In the genomic region with DNA sequence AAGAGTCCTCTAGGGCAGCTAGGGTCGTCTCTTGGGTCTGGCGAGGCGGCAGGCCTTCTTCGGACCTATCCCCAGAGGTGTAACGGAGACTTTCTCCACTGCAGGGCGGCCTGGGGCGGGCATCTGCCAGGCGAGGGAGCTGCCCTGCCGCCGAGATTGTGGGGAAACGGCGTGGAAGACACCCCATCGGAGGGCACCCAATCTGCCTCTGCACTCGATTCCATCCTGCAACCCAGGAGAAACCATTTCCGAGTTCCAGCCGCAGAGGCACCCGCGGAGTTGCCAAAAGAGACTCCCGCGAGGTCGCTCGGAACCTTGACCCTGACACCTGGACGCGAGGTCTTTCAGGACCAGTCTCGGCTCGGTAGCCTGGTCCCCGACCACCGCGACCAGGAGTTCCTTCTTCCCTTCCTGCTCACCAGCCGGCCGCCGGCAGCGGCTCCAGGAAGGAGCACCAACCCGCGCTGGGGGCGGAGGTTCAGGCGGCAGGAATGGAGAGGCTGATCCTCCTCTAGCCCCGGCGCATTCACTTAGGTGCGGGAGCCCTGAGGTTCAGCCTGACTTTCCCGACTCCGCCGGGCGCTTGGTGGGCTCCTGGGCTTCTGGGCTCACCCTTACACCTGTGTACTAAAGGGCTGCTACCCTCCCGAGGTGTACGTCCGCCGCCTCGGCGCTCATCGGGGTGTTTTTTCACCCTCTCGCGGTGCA, we compare ENCODE assay signal across 12 cellular contexts. TPM values are rescaled to one million over a fixed set of nuclear protein-coding genes. Genes with fewer than 3 reads are reported as not detected.
DNase-seq lines count a peak whose midpoint lies in the region; ATAC-seq and TF ChIP-seq lines count a peak whose summit lies in the region.
"Had no signal": no experiment of that assay in that cellular context is flagged by ENCODE, and none has a peak within 500 bp of the region (broad histone marks: within the 10 kb centered on the region; RNA-seq: fewer than 3 reads in every experiment).

No MANE protein-coding gene starts in this region.

- H3K4me1 ChIP-seq in heart left ventricle = peaks cover 0 to 43% (median 21%) of the 10 kb centered on the region in 12 donors
- peaks cover 4% of the 10 kb centered on the region for H3K4me1 ChIP-seq in prostate gland (replicated peaks)

- TF ChIP-seq CTCF in heart left ventricle (IDR thresholded peaks at IDR 0.05) (no peak), prostate gland (IDR thresholded peaks at IDR 0.05) (no peak)

- H3K4me3 Mint-ChIP-seq in activated T-cell treated with anti-CD3 and anti-CD28 coated beads, Interleukin-2, amount 50 U/mL, for 72 hours = peak overlapping the region; percentile 69 to 76

- peak; percentile 22 to 36 for ATAC-seq in activated T-cell treated with anti-CD3 and anti-CD28 coated beads, Interleukin-2, amount 50 U/mL, for 72 hours (replicated peaks in 1 of 2)
- ATAC-seq in heart left ventricle (peak in 3 of 4 donors; percentile 33 to 38 (median 38)), GM19397 (IDR thresholded peaks at IDR 0.05; ENCODE audit: unreplicated experiment) (no peak)

- H3K27ac ChIP-seq in heart left ventricle (peak overlapping the region in 2 of 12 donors; percentile 14 to 41), prostate gland (no peak overlapping the region)
- H3K27ac ChIP-seq: KMS-11 had no signal

- intact Hi-C loops in heart left ventricle (cut with DNase I) = no loop called here
- intact Hi-C loops in prostate gland (cut with DNase I) = no loop called here

- H3K9me3 ChIP-seq in heart left ventricle (no peaks in the 10 kb centered on the region), prostate gland (no peaks in the 10 kb centered on the region)

- WGBS in heart left ventricle, 4 donors = 6 to 12% (median 7%) methylated on average over 38 to 53 of the region's 53 CpGs
- 23% methylated on average over 46 of the region's 53 CpGs for WGBS in prostate gland

- peaks cover 92% of the 10 kb centered on the region for H3K27me3 Mint-ChIP-seq in activated T-cell treated with anti-CD3 and anti-CD28 coated beads, Interleukin-2, amount 50 U/mL, for 72 hours (ENCODE audit: low read depth)

- TF ChIP-seq POLR2A in heart left ventricle (IDR thresholded peaks at IDR 0.05) = no peak
- TF ChIP-seq POLR2A in prostate gland (IDR thresholded peaks at IDR 0.05) = no peak

- H3K27me3 ChIP-seq in heart left ventricle (peaks cover 54 to 100% (median 89%) of the 10 kb centered on the region in 9 donors), prostate gland (replicated peaks; ENCODE audit: insufficient read depth) (peaks cover 31% of the 10 kb centered on the region)

- H3K36me3 Mint-ChIP-seq in activated T-cell treated with anti-CD3 and anti-CD28 coated beads, Interleukin-2, amount 50 U/mL, for 72 hours (ENCODE audit: insufficient read depth in 2 of 2) = no peaks in the 10 kb centered on the region

- H3K9me3 Mint-ChIP-seq in activated T-cell treated with anti-CD3 and anti-CD28 coated beads, Interleukin-2, amount 50 U/mL, for 72 hours = no peaks in the 10 kb centered on the region

- H3K27ac Mint-ChIP-seq in activated T-cell treated with anti-CD3 and anti-CD28 coated beads, Interleukin-2, amount 50 U/mL, for 72 hours = no peak overlapping the region

- H3K4me3 ChIP-seq in heart left ventricle = peak overlapping the region in 11 of 12 donors; percentile 2 to 44 (median 37)
- peak overlapping the region; percentile 8 to 17 for H3K4me3 ChIP-seq in prostate gland

- peak; percentile 20 for DNase-seq in DMS53 treated with DMSO at 0.1 percent for 48 hours (lab: John Stamatoyannopoulos, UW; ENCODE audit: unreplicated experiment)
- peak; percentile 19 to 20 for DNase-seq in activated T-cell treated with anti-CD3 and anti-CD28 coated beads, Interleukin-2, amount 50 U/mL, for 72 hours
- peak in 1 of 5 donors; percentile 34 for DNase-seq in heart left ventricle
- DNase-seq in prostate gland (ENCODE audit: low spot score) = no peak
- no peak for DNase-seq in DMS 273 treated with DMSO at 0.1 percent for 48 hours (lab: John Stamatoyannopoulos, UW)
- no peak for DNase-seq in SW 1271 (lab: John Stamatoyannopoulos, UW)
- DNase-seq in hippocampal formation (lab: John Stamatoyannopoulos, UW) = no peak
- DNase-seq: anterior cingulate cortex, SIG-M5 had no signal

- H3K36me3 ChIP-seq in heart left ventricle (no peaks in the 10 kb centered on the region), prostate gland (no peaks in the 10 kb centered on the region)

- H3K4me1 Mint-ChIP-seq in activated T-cell treated with anti-CD3 and anti-CD28 coated beads, Interleukin-2, amount 50 U/mL, for 72 hours (ENCODE audit: low read depth) = peaks cover 26% of the 10 kb centered on the region

RNA-seq across cellular contexts. Expression of gene SIX2, which starts 8.2 kb away (rescaled TPM):
- total RNA-seq in activated T-cell treated with anti-CD3 and anti-CD28 coated beads, Interleukin-2, amount 50 U/mL, for 72 hours = under 1 TPM in 1 of 2 donors, not detected in 1; 0.12 TPM
- total RNA-seq in heart left ventricle = 1 to 10 TPM in 3 of 9 donors, under 1 TPM in 6; 0.32 to 1.8 (median 0.61) TPM
- 1 to 10 TPM in 1 of 2 donors, under 1 TPM in 1; 0.99 to 2.0 TPM for polyA plus RNA-seq in heart left ventricle
- 1 to 10 TPM; 1.8 to 5.1 TPM for total RNA-seq in prostate gland
- total RNA-seq: G401 had no signal

RNA-seq across cellular contexts. Expression of gene SIX3, which starts 59.6 kb away (rescaled TPM):
- total RNA-seq in activated T-cell treated with anti-CD3 and anti-CD28 coated beads, Interleukin-2, amount 50 U/mL, for 72 hours = not detected
- total RNA-seq in heart left ventricle = not detected
- polyA plus RNA-seq in heart left ventricle = not detected
- total RNA-seq in prostate gland = not detected
- total RNA-seq: G401 had no signal

Comparison
In these comparisons a context has a peak if more than half of its experiments do, and no peak if none do; other contexts are left out.
1. DNase-seq: peak in DMS53 treated with DMSO at 0.1 percent for 48 hours (single experiment) and activated T-cell treated with anti-CD3 and anti-CD28 coated beads, Interleukin-2, amount 50 U/mL, for 72 hours (2 of 2); none in prostate gland (single experiment), DMS 273 treated with DMSO at 0.1 percent for 48 hours (single experiment), SW 1271 (0 of 2) and hippocampal formation (0 of 2).